19 cellular contexts compared by ENCODE assay signal in genomic region chr14:59130472-59130871, GRCh38.
"Had no signal": no experiment of that assay in that cellular context is flagged by ENCODE, and none has a peak within 500 bp of the region (broad histone marks: within the 10 kb centered on the region; RNA-seq: fewer than 3 reads in every experiment).

No MANE protein-coding gene starts in this region.

- H3K27ac ChIP-seq: esophagus muscularis mucosa, hepatocyte, spleen, vagina, WERI-Rb-1 had no signal

- H3K4me1 Mint-ChIP-seq: natural killer cell had no signal

- H3K4me3 ChIP-seq: esophagus muscularis mucosa, hepatocyte, vagina had no signal

- DNase-seq: activated CD4-positive, alpha-beta T cell treated with anti-CD3 and anti-CD28 coated beads for 4 hours; activated CD8-positive, alpha-beta T cell treated with anti-CD3 and anti-CD28 coated beads for 36 hours; activated effector memory CD4-positive, alpha-beta T cell treated with Interleukin-2 at 50 U/mL for 16 hours; activated naive CD4-positive, alpha-beta T cell treated with anti-CD3 and anti-CD28 coated beads, Interleukin-2, amount 50 U/mL, for 16 hours; activated T-cell treated with anti-CD3 and anti-CD28 coated beads, Interleukin-2, amount 50 U/mL, for 4 hours; caudate nucleus; kidney; mesenchymal stem cell; natural killer cell; occipital lobe; spleen; T-helper 17 cell; WERI-Rb-1 had no signal

- H3K9me3 ChIP-seq: esophagus muscularis mucosa, spleen, vagina had no signal

- H3K27ac Mint-ChIP-seq: activated CD8-positive, alpha-beta T cell treated with anti-CD3 and anti-CD28 coated beads for 36 hours; natural killer cell; progenitor cell of endocrine pancreas; stimulated activated naive CD8-positive, alpha-beta T cell treated with anti-CD3 and anti-CD28 coated beads, Interleukin-15, Interleukin-2, amounts not matched to agents 100 ng/mL and 50 ng/mL, for 24 hours; T-helper 17 cell had no signal

- H3K36me3 ChIP-seq: esophagus muscularis mucosa, spleen, vagina, WERI-Rb-1 had no signal

- H3K9me3 Mint-ChIP-seq: activated CD8-positive, alpha-beta T cell treated with anti-CD3 and anti-CD28 coated beads for 36 hours; activated T-cell treated with anti-CD3 and anti-CD28 coated beads, Interleukin-2, amount 50 U/mL, for 4 hours; natural killer cell; stimulated activated naive CD8-positive, alpha-beta T cell treated with anti-CD3 and anti-CD28 coated beads, Interleukin-15, Interleukin-2, amounts not matched to agents 100 ng/mL and 50 ng/mL, for 24 hours had no signal

- H3K27me3 ChIP-seq: esophagus muscularis mucosa, hepatocyte, vagina had no signal

- ATAC-seq: activated CD8-positive, alpha-beta T cell treated with anti-CD3 and anti-CD28 coated beads for 36 hours; activated T-cell treated with anti-CD3 and anti-CD28 coated beads, Interleukin-2, amount 50 U/mL, for 4 hours; natural killer cell; sciatic nerve; T-helper 17 cell had no signal

- H3K36me3 Mint-ChIP-seq: natural killer cell had no signal

- H3K4me3 Mint-ChIP-seq: activated CD8-positive, alpha-beta T cell treated with anti-CD3 and anti-CD28 coated beads for 36 hours; activated T-cell treated with anti-CD3 and anti-CD28 coated beads, Interleukin-2, amount 50 U/mL, for 4 hours; natural killer cell; stimulated activated naive CD8-positive, alpha-beta T cell treated with anti-CD3 and anti-CD28 coated beads, Interleukin-15, Interleukin-2, amounts not matched to agents 100 ng/mL and 50 ng/mL, for 24 hours; T-helper 17 cell had no signal
